Comparison of ENCODE assay signal across 1 cellular context in the genomic region with DNA sequence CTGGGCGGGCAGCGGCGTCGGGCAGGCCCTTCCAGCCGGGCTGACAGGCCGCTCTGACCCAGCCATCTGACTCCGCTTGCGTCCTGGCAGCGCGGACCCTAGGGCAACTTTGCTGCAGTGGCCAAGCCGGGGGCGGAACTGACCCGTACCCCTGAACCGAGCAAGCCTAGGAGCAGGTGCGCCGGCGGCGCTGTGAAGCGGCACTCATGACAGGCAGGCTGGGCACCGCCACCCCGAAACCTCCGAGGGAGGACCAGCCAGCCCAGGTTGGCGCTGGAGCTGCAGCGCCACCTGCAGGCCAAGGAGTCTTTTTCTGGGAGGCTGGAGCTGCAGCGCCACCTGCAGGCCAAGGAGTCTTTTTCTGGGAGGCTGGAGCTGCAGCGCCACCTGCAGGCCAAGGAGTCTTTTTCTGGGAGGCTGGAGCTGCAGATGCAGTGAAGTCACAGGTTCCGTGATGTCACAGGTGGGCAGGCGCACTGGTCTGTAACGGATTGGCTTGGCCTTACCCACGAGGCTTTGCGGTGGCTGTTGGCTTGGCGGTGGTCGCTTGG.
A peak's percentile ranks its signal among the peaks of the same experiment; 100 is the strongest.
TF ChIP-seq lines count a peak whose summit lies in the region.

TSS of gene CCDC144A (plus strand) at position 511 of the 551 bp plus-strand sequence. CDS start 160 bp downstream, outside the sequence.

TF ChIP-seq in HepG2, 621 proteins besides CTCF, POLR2A, EP300 and RAD21:
- TF ChIP-seq THAP11 (CRISPR knock-in tag; IDR thresholded peaks at IDR 0.05) (0 out of 2 replicates have a peak, but pooled peaks have one; percentile 33), HMGXB4 (CRISPR knock-in tag; IDR thresholded peaks at IDR 0.05; ENCODE audit: borderline replicate concordance in 1 of 2, low read depth in 1 of 2) (peak in 1 of 2 experiments; percentile 70; a peak in 2 of 4 replicates), STAG1 (CRISPR knock-in tag; IDR thresholded peaks at IDR 0.05) (peak; percentile 72)
